In genomic region chr11:110349109-110349996, GRCh38 we compare ENCODE assay signal across 8 cellular contexts. TPM values are rescaled to one million over a fixed set of nuclear protein-coding genes. Genes with fewer than 3 reads are reported as not detected.
A peak's percentile ranks its signal among the peaks of the same experiment; 100 is the strongest.
DNase-seq lines count a peak whose midpoint lies in the region; ATAC-seq, FAIRE-seq and TF ChIP-seq lines count a peak whose summit lies in the region.

No MANE protein-coding gene starts in this region.

- H3K9ac ChIP-seq in liver (ENCODE audit: low read depth in 1 of 2, low read length in 2 of 2) (no peak overlapping the region), HepG2 (ENCODE audit: insufficient read depth, low read depth, low read length) (no peak overlapping the region)

- H3K79me2 ChIP-seq in HepG2 (ENCODE audit: insufficient read depth, low read length) = no peaks in the 10 kb centered on the region

- H3K4me2 ChIP-seq in HepG2 (ENCODE audit: low read depth, low read length) = no peak overlapping the region

- no peak overlapping the region for H2AFZ ChIP-seq in HepG2 (ENCODE audit: low read length)

- no peak for FAIRE-seq in HepG2 (lab: Jason Lieb, UNC)

- H3K4me3 ChIP-seq in liver (ENCODE audit: low read depth in 1 of 3, low read length in 3 of 3) (no peak overlapping the region), HepG2 (replicated peaks in 1 of 3; ENCODE audit: insufficient read depth in 1 of 3, low read depth in 2 of 3, low read length in 3 of 3) (no peak overlapping the region)

- H3K27me3 ChIP-seq in liver (ENCODE audit: control insufficient read depth in 4 of 4, insufficient read depth in 4 of 4, low read length in 3 of 4) = no peaks in the 10 kb centered on the region
- no peaks in the 10 kb centered on the region for H3K27me3 ChIP-seq in HepG2 (ENCODE audit: control insufficient read depth in 1 of 2, insufficient read depth in 2 of 2, low read length in 2 of 2)

- in situ Hi-C loops in HepG2 (cut with HindIII; ENCODE audit: extremely low pct_ligation_motif_present, low pct_unique_long_range_greater_than_20kb) = no loop called here

- no peaks in the 10 kb centered on the region for H3K36me3 ChIP-seq in liver (ENCODE audit: control insufficient read depth in 4 of 4, insufficient read depth in 3 of 4, low read depth in 1 of 4, low read length in 3 of 4)
- no peaks in the 10 kb centered on the region for H3K36me3 ChIP-seq in HepG2 (replicated peaks in 1 of 2; ENCODE audit: control insufficient read depth in 1 of 2, insufficient read depth in 2 of 2, low read length in 2 of 2)

- H4K20me1 ChIP-seq in HepG2 (ENCODE audit: insufficient read depth, low read length) = no peaks in the 10 kb centered on the region

- H3K4me1 ChIP-seq in liver (ENCODE audit: control insufficient read depth in 4 of 4, insufficient read depth in 4 of 4, low read length in 3 of 4) = peaks cover 3 to 17% (median 12%) of the 10 kb centered on the region in 4 donors
- peaks cover 9% of the 10 kb centered on the region; the same call in 1 of the 2 replicates for H3K4me1 ChIP-seq in HepG2 (ENCODE audit: insufficient read depth, low read length)

- 68% methylated on average over 7 of the region's 7 CpGs for whole genome bisulfite sequencing in liver
- 74% methylated on average over 7 of the region's 7 CpGs for WGBS in HepG2 (ENCODE audit: low lambda C conversion rate)

- TF ChIP-seq RAD21 in liver (IDR thresholded peaks at IDR 0.05) = no peak
- no peak for TF ChIP-seq RAD21 in HepG2 (CRISPR knock-in tag; IDR thresholded peaks at IDR 0.05)

- TF ChIP-seq CTCF in liver (IDR thresholded peaks at IDR 0.05; ENCODE audit: low read depth, low read length, missing input control) (no peak), HepG2 (CRISPR knock-in tag; IDR thresholded peaks at IDR 0.05) (no peak)

- H3K27ac ChIP-seq in liver (ENCODE audit: low read depth in 1 of 2, low read length in 2 of 2) (peak overlapping the region; percentile 10 to 77), HepG2 (ENCODE audit: extremely low read length, insufficient read depth, low read length) (no peak overlapping the region)

- no TSS peak for BruUV-seq in HepG2 (replicated peaks; lab: Mats Ljungman, UMichigan)

- H3K9me3 ChIP-seq in liver (ENCODE audit: control insufficient read depth in 4 of 4, low read length in 3 of 4) (no peaks in the 10 kb centered on the region), HepG2 (ENCODE audit: low read length) (no peaks in the 10 kb centered on the region)

- TF ChIP-seq EP300 in HepG2 (IDR thresholded peaks at IDR 0.05; ENCODE audit: low read depth in 2 of 2, low read length in 2 of 2) (no peak), HepG2 (CRISPR knock-in tag; IDR thresholded peaks at IDR 0.05; ENCODE audit: borderline replicate concordance) (no peak)

- TF ChIP-seq POLR2A in HepG2 (IDR thresholded peaks at IDR 0.05; ENCODE audit: insufficient read depth in 1 of 2, low read depth in 2 of 2, low read length in 2 of 2) = no peak

- POLR2A ChIA-PET in HepG2 (lab: Yijun Ruan, JAX) = no interaction called here

- CTCF ChIA-PET in HepG2 (lab: Yijun Ruan, JAX; ENCODE audit: low intra/inter-chr PET ratio, low total read pairs) = no interaction called here

- intact Hi-C loops in HepG2 (cut with micrococcal nuclease; ENCODE audit: unreplicated experiment) = no loop called here

- ATAC-seq in HepG2 = no peak
- peak; percentile 78 for ATAC-seq in HG03159 (IDR thresholded peaks at IDR 0.05; ENCODE audit: unreplicated experiment)

- DNase-seq in HepG2 (ENCODE audit: low spot score) (no peak), NCI-H1436 treated with DMSO at 0.1 percent for 48 hours (lab: John Stamatoyannopoulos, UW) (no peak), iPS-NIHi7 (ENCODE audit: extremely low spot score) (no peak), NCI-H146 (lab: John Stamatoyannopoulos, UW) (no peak)
- peak; percentile 18 for DNase-seq in activated T-cell treated with anti-CD3 and anti-CD28 coated beads, Interleukin-2, amount 50 U/mL, for 1 hour
- peak; percentile 61 to 72 for DNase-seq in stimulated activated CD4-positive, alpha-beta T cell treated with anti-CD3 and anti-CD28 coated beads, Interleukin-12 subunit alpha, Interleukin-12 subunit beta, amount 100 ng/mL, for 24 hours (ENCODE audit: low read depth in 2 of 2)

TF ChIP-seq in liver, 16 proteins besides CTCF, POLR2A, EP300 and RAD21:
- TF ChIP-seq NR2F2 (IDR thresholded peaks at IDR 0.05) (no peak), RXRA (IDR thresholded peaks at IDR 0.05) (peak in 1 of 2 donors; percentile 3), FOXA1 (IDR thresholded peaks at IDR 0.05) (no peak), FOXA2 (IDR thresholded peaks at IDR 0.05) (no peak), HNF4A (conservative IDR thresholded peaks at IDR 0.05) (no peak)

TF ChIP-seq in HepG2, 621 proteins besides CTCF, POLR2A, EP300 and RAD21 (continues in another document):
- TF ChIP-seq, protein P1, sequence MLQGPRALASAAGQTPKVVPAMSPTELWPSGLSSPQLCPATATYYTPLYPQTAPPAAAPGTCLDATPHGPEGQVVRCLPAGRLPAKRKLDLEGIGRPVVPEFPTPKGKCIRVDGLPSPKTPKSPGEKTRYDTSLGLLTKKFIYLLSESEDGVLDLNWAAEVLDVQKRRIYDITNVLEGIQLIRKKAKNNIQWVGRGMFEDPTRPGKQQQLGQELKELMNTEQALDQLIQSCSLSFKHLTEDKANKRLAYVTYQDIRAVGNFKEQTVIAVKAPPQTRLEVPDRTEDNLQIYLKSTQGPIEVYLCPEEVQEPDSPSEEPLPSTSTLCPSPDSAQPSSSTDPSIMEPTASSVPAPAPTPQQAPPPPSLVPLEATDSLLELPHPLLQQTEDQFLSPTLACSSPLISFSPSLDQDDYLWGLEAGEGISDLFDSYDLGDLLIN (CRISPR knock-in tag; IDR thresholded peaks at IDR 0.05; ENCODE audit: borderline replicate concordance) = no peak
- no peak for TF ChIP-seq ZNF362 (CRISPR knock-in tag; IDR thresholded peaks at IDR 0.05; ENCODE audit: borderline replicate concordance)
- TF ChIP-seq CEBPG (CRISPR knock-in tag; IDR thresholded peaks at IDR 0.05) = no peak
- TF ChIP-seq BATF2 (CRISPR knock-in tag; IDR thresholded peaks at IDR 0.05) = no peak
- no peak for TF ChIP-seq JDP2 (CRISPR knock-in tag; IDR thresholded peaks at IDR 0.05; ENCODE audit: borderline replicate concordance)
- no peak for TF ChIP-seq MIER3 (CRISPR knock-in tag; IDR thresholded peaks at IDR 0.05; ENCODE audit: borderline replicate concordance)
- no peak for TF ChIP-seq SKI (IDR thresholded peaks at IDR 0.05; ENCODE audit: partially characterized antibody)
- no peak for TF ChIP-seq KLF11 (CRISPR knock-in tag; IDR thresholded peaks at IDR 0.05)
- no peak for TF ChIP-seq CBX2 (IDR thresholded peaks at IDR 0.05; ENCODE audit: low read depth, low read length)
- no peak for TF ChIP-seq CBX2 (CRISPR knock-in tag; IDR thresholded peaks at IDR 0.05; ENCODE audit: low read depth)
- TF ChIP-seq, protein P2, sequence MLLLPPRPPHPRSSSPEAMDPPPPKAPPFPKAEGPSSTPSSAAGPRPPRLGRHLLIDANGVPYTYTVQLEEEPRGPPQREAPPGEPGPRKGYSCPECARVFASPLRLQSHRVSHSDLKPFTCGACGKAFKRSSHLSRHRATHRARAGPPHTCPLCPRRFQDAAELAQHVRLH (CRISPR knock-in tag; IDR thresholded peaks at IDR 0.05; ENCODE audit: borderline replicate concordance, low read depth) = no peak

RNA-seq across cellular contexts. Expression of gene RDX, which starts 52.9 kb away (rescaled TPM):
- total RNA-seq in liver = 10 to 100 TPM; 49.1 to 58.7 TPM
- polyA plus RNA-seq in liver = 100 to 1,000 TPM in 1 of 2 donors, 10 to 100 TPM in 1; 19.9 to 116 TPM
- 63.1 and 93.4 TPM in 2 replicates for total RNA-seq in HepG2 (2016; rRNA removed; fragmentation: Illumina TruSeq; extraction: Trizol)
- 6.5 and 8.1 TPM in 2 replicates for total RNA-seq in HepG2 (2016; cell fraction: cytosol; rRNA removed; fragmentation: Illumina TruSeq; extraction: Trizol; ENCODE audit: low read depth)
- 58.8 and 76.9 TPM in 2 replicates for total RNA-seq in HepG2 (2016; cell fraction: insoluble cytoplasmic fraction; rRNA removed; fragmentation: Illumina TruSeq; extraction: Trizol)
- total RNA-seq in HepG2 (2016; cell fraction: membrane; rRNA removed; fragmentation: Illumina TruSeq; extraction: Trizol) = 20.6 and 25.7 TPM in 2 replicates
- 32.3 and 40.7 TPM in 2 replicates for total RNA-seq in HepG2 (2016; cell fraction: nucleus; rRNA removed; fragmentation: Illumina TruSeq; extraction: Trizol)
- polyA plus RNA-seq in HepG2 (2011; rRNA removed) = 12.7 and 20.7 TPM in 2 replicates
- 7.4 and 9.4 TPM in 2 replicates for polyA plus RNA-seq in HepG2 (2011; cell fraction: cytosol; rRNA removed)
- polyA plus RNA-seq in HepG2 (2011; cell fraction: nucleus; rRNA removed) = 5.0 and 8.0 TPM in 2 replicates
- polyA plus RNA-seq in HepG2 (2012) = 41.4 and 47.6 TPM in 2 replicates
- polyA plus RNA-seq in HepG2 (2016; cell fraction: cytosol; fragmentation: Illumina TruSeq; extraction: Trizol; ENCODE audit: low read depth) = 3.3 and 3.9 TPM in 2 replicates
- polyA plus RNA-seq in HepG2 (2016; cell fraction: insoluble cytoplasmic fraction; fragmentation: Illumina TruSeq; extraction: Trizol; ENCODE audit: low read depth) = 55.3 and 66.3 TPM in 2 replicates
- 8.9 and 11.8 TPM in 2 replicates for polyA plus RNA-seq in HepG2 (2016; cell fraction: membrane; fragmentation: Illumina TruSeq; extraction: Trizol; ENCODE audit: low read depth)
- 25.6 and 30.3 TPM in 2 replicates for polyA plus RNA-seq in HepG2 (2016; cell fraction: nucleus; fragmentation: Illumina TruSeq; extraction: Trizol; ENCODE audit: insufficient read depth, low read depth)
- 16.4 and 35.5 TPM in 2 replicates for polyA minus RNA-seq in HepG2 (2011; rRNA and poly(A)+ RNA removed; ENCODE audit: low replicate concordance)
- polyA minus RNA-seq in HepG2 (2011; cell fraction: cytosol; rRNA and poly(A)+ RNA removed) = 38.8 and 46.6 TPM in 2 replicates
- 29.5 and 31.2 TPM in 2 replicates for polyA minus RNA-seq in HepG2 (2011; cell fraction: nucleus; rRNA and poly(A)+ RNA removed)

Comparison
In these comparisons a context has a peak if more than half of its experiments do, and no peak if none do; other contexts are left out.
1. DNase-seq: peak in activated T-cell treated with anti-CD3 and anti-CD28 coated beads, Interleukin-2, amount 50 U/mL, for 1 hour (single experiment) and stimulated activated CD4-positive, alpha-beta T cell treated with anti-CD3 and anti-CD28 coated beads, Interleukin-12 subunit alpha, Interleukin-12 subunit beta, amount 100 ng/mL, for 24 hours (2 of 2); none in HepG2 (single experiment), NCI-H1436 treated with DMSO at 0.1 percent for 48 hours (single experiment), iPS-NIHi7 (single experiment) and NCI-H146 (single experiment).